In genomic region chr1:109979489-109980091, GRCh38 we compare ENCODE assay signal across 2 cellular contexts.
TF ChIP-seq lines count a peak whose summit lies in the region.

No MANE protein-coding gene starts in this region.

TF ChIP-seq in IMR-90, 13 proteins besides CTCF, POLR2A, EP300 and RAD21:
- TF ChIP-seq SMC3 (IDR thresholded peaks at IDR 0.05; ENCODE audit: low read depth, low read length) (no peak), MAZ (IDR thresholded peaks at IDR 0.05; ENCODE audit: borderline replicate concordance, low read depth, low read length) (no peak), ELK1 (IDR thresholded peaks at IDR 0.05; ENCODE audit: borderline replicate concordance, low read depth, low read length) (no peak), FOS (IDR thresholded peaks at IDR 0.05; ENCODE audit: low read depth, low read length) (0 out of 2 replicates have a peak, but pooled peaks have one; percentile 22), CEBPB (IDR thresholded peaks at IDR 0.05; ENCODE audit: low read depth, low read length) (no peak), USF2 (IDR thresholded peaks at IDR 0.05; ENCODE audit: low read depth, low read length) (peak; percentile 22; the same call in 1 of the 2 replicates), MAFK (IDR thresholded peaks at IDR 0.05; ENCODE audit: low read depth, low read length) (no peak), MXI1 (IDR thresholded peaks at IDR 0.05; ENCODE audit: borderline replicate concordance, low read depth, low read length) (no peak), NFE2L2 (IDR thresholded peaks at IDR 0.05; ENCODE audit: low read depth, low read length) (peak; percentile 59), RCOR1 (IDR thresholded peaks at IDR 0.05; ENCODE audit: insufficient replicate concordance, low read length) (no peak), RFX5 (IDR thresholded peaks at IDR 0.05; ENCODE audit: low read depth, low read length) (no peak)

TF ChIP-seq in K562, 482 proteins besides CTCF, POLR2A, EP300 and RAD21 (continues in another document):
- TF ChIP-seq TEAD4 (IDR thresholded peaks at IDR 0.05; ENCODE audit: low read length) (peak; percentile 61), TEAD4 (CRISPR knock-in tag; IDR thresholded peaks at IDR 0.05; ENCODE audit: borderline replicate concordance) (no peak), CTCFL (IDR thresholded peaks at IDR 0.05; ENCODE audit: borderline replicate concordance, insufficient read depth, low read depth, low read length, poor library complexity, severe bottlenecking) (no peak), GATA2 (CRISPR knock-in tag; IDR thresholded peaks at IDR 0.05) (no peak), TCFL5 (CRISPR knock-in tag; conservative IDR thresholded peaks at IDR 0.05) (no peak), FOXP1 (CRISPR knock-in tag; IDR thresholded peaks at IDR 0.05) (no peak), SREBF2 (CRISPR knock-in tag; IDR thresholded peaks at IDR 0.05) (no peak), ZFPM2 (CRISPR knock-in tag; IDR thresholded peaks at IDR 0.05) (no peak), ZNF311 (CRISPR knock-in tag; IDR thresholded peaks at IDR 0.05) (no peak), FOXM1 (IDR thresholded peaks at IDR 0.05; ENCODE audit: low read depth) (no peak), FOXM1 (CRISPR knock-in tag; IDR thresholded peaks at IDR 0.05; ENCODE audit: low read depth) (no peak), CEBPB (tag; IDR thresholded peaks at IDR 0.05) (no peak), NEUROD1 (IDR thresholded peaks at IDR 0.05; ENCODE audit: borderline replicate concordance, low read depth, low read length, partially characterized antibody) (peak; percentile 59), HMG20A (CRISPR knock-in tag; conservative IDR thresholded peaks at IDR 0.05) (no peak), PCBP1 (IDR thresholded peaks at IDR 0.05; ENCODE audit: low read depth, low read length, poor library complexity, severe bottlenecking) (no peak), GMEB1 (CRISPR knock-in tag; IDR thresholded peaks at IDR 0.05) (peak; percentile 22; the same call in 1 of the 2 replicates), BDP1 (IDR thresholded peaks at IDR 0.05; ENCODE audit: insufficient read depth, insufficient read length) (no peak), HIVEP1 (CRISPR knock-in tag; IDR thresholded peaks at IDR 0.05) (no peak), HOXB6 (CRISPR knock-in tag; IDR thresholded peaks at IDR 0.05; ENCODE audit: borderline replicate concordance) (no peak), ZNF589 (CRISPR knock-in tag; IDR thresholded peaks at IDR 0.05; ENCODE audit: low read depth) (peak; percentile 91), NFRKB (IDR thresholded peaks at IDR 0.05; ENCODE audit: low read depth) (peak; percentile 76), E2F5 (CRISPR knock-in tag; IDR thresholded peaks at IDR 0.05) (no peak), IRF1 (CRISPR knock-in tag; IDR thresholded peaks at IDR 0.05; ENCODE audit: borderline replicate concordance) (no peak), EGR1 (conservative IDR thresholded peaks at IDR 0.05) (peak; percentile 45), ZSCAN32 (CRISPR knock-in tag; IDR thresholded peaks at IDR 0.05) (no peak), IFI16 (CRISPR knock-in tag; IDR thresholded peaks at IDR 0.05) (0 out of 2 replicates have a peak, but pooled peaks have one; percentile 13), HNRNPLL (IDR thresholded peaks at IDR 0.05; ENCODE audit: low read depth, low read length, poor library complexity, severe bottlenecking) (no peak), NR2C2 (CRISPR knock-in tag; IDR thresholded peaks at IDR 0.05) (no peak), NR2C2 (tag; IDR thresholded peaks at IDR 0.05) (peak; percentile 61), ZBTB12 (CRISPR knock-in tag; IDR thresholded peaks at IDR 0.05) (peak; percentile 9; the same call in 1 of the 2 replicates), THAP7 (CRISPR knock-in tag; IDR thresholded peaks at IDR 0.05) (no peak), CCNT2 (IDR thresholded peaks at IDR 0.05; ENCODE audit: borderline replicate concordance, extremely low read depth, insufficient read length, low read depth, low read length) (peak; percentile 25), PTBP1 (IDR thresholded peaks at IDR 0.05; ENCODE audit: low read depth, low read length) (no peak), NFE2L1 (tag; IDR thresholded peaks at IDR 0.05; ENCODE audit: borderline replicate concordance, low read depth) (no peak), THRB (CRISPR knock-in tag; conservative IDR thresholded peaks at IDR 0.05) (no peak), ZNF57 (CRISPR knock-in tag; IDR thresholded peaks at IDR 0.05) (no peak), TEAD2 (tag; IDR thresholded peaks at IDR 0.05) (no peak), ZNF239 (CRISPR knock-in tag; IDR thresholded peaks at IDR 0.05) (peak; percentile 26; the same call in 1 of the 2 replicates), ATF2 (CRISPR knock-in tag; IDR thresholded peaks at IDR 0.05) (no peak), PKNOX1 (IDR thresholded peaks at IDR 0.05) (no peak), FOXO4 (CRISPR knock-in tag; IDR thresholded peaks at IDR 0.05) (no peak), ZNF146 (CRISPR knock-in tag; IDR thresholded peaks at IDR 0.05; ENCODE audit: unreplicated experiment) (no peak), PHF21A (IDR thresholded peaks at IDR 0.05; ENCODE audit: borderline replicate concordance, low read depth) (no peak), ZNF766 (CRISPR knock-in tag; conservative IDR thresholded peaks at IDR 0.05) (no peak), MLLT1 (IDR thresholded peaks at IDR 0.05) (peak in 1 of 2 experiments; percentile 61; a peak in 1 of 4 replicates), ZNF431 (CRISPR knock-in tag; IDR thresholded peaks at IDR 0.05) (no peak), CREB3 (tag; conservative IDR thresholded peaks at IDR 0.05; ENCODE audit: low read depth) (peak; percentile 77; the same call in 1 of the 2 replicates), CREB1 (IDR thresholded peaks at IDR 0.05) (no peak), CREB1 (CRISPR knock-in tag; IDR thresholded peaks at IDR 0.05) (no peak), HMG20B (CRISPR knock-in tag; IDR thresholded peaks at IDR 0.05) (no peak)
